14 cellular contexts compared by ENCODE assay signal in the genomic region with DNA sequence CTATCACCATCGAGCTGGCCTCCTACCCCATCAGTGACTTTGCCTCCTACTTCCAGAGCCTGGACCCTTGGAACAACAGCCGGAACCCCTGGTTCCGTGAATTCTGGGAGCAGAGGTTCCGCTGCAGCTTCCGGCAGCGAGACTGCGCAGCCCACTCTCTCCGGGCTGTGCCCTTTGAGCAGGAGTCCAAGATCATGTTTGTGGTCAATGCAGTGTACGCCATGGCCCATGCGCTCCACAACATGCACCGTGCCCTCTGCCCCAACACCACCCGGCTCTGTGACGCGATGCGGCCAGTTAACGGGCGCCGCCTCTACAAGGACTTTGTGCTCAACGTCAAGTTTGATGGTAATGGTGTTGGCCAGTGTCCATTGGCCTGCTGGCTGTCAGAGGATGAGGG. TPM values are rescaled to one million over a fixed set of nuclear protein-coding genes. Genes with fewer than 3 reads are reported as not detected.
"Had no signal": no experiment of that assay in that cellular context is flagged by ENCODE, and none has a peak within 500 bp of the region (broad histone marks: within the 10 kb centered on the region; RNA-seq: fewer than 3 reads in every experiment).

No MANE protein-coding gene starts in this region.

- H3K4me1 ChIP-seq: ascending aorta, heart right ventricle, lower lobe of right lung, tibial artery had no signal

- ATAC-seq: activated naive CD8-positive, alpha-beta T cell treated with anti-CD3 and anti-CD28 coated beads, Interleukin-2, amount 50 U/mL, for 24 hours; heart right ventricle; lower lobe of right lung; SK-N-SH treated with all-trans-retinoic acid at 6 μM for 48 hours had no signal

- H3K9me3 ChIP-seq: ascending aorta, heart right ventricle, lower lobe of right lung, tibial artery had no signal

- H3K4me3 Mint-ChIP-seq: activated CD4-positive, alpha-beta T cell treated with anti-CD3 and anti-CD28 coated beads, Interleukin-2, amount 10 ng/mL, durations not matched to agents 24 days and 14 days; activated naive CD8-positive, alpha-beta T cell treated with anti-CD3 and anti-CD28 coated beads, Interleukin-2, amount 50 U/mL, for 24 hours had no signal

- H3K27ac ChIP-seq: ascending aorta, heart right ventricle, lower lobe of right lung, tibial artery had no signal

- H3K4me3 ChIP-seq: ascending aorta, heart right ventricle, lower lobe of right lung, tibial artery had no signal

- H3K27ac Mint-ChIP-seq: activated CD4-positive, alpha-beta T cell treated with anti-CD3 and anti-CD28 coated beads, Interleukin-2, amount 10 ng/mL, durations not matched to agents 24 days and 14 days; activated naive CD8-positive, alpha-beta T cell treated with anti-CD3 and anti-CD28 coated beads, Interleukin-2, amount 50 U/mL, for 24 hours had no signal

- H3K36me3 ChIP-seq: ascending aorta, heart right ventricle, lower lobe of right lung, tibial artery had no signal

- H3K9me3 Mint-ChIP-seq: activated CD4-positive, alpha-beta T cell treated with anti-CD3 and anti-CD28 coated beads, Interleukin-2, amount 10 ng/mL, durations not matched to agents 24 days and 14 days; activated naive CD8-positive, alpha-beta T cell treated with anti-CD3 and anti-CD28 coated beads, Interleukin-2, amount 50 U/mL, for 24 hours had no signal

- DNase-seq: activated CD4-positive, alpha-beta T cell treated with anti-CD3 and anti-CD28 coated beads, Interleukin-2, amount 10 ng/mL, durations not matched to agents 24 days and 14 days; activated naive CD8-positive, alpha-beta T cell treated with anti-CD3 and anti-CD28 coated beads, Interleukin-2, amount 50 U/mL, for 24 hours; foreskin melanocyte; heart right ventricle; lower lobe of right lung; midbrain; retina; stimulated activated CD4-positive, alpha-beta T cell treated with anti-CD3 and anti-CD28 coated beads, Interleukin-4, amount 100 ng/mL, for 4 hours had no signal

- FAIRE-seq: endothelial cell of umbilical vein had no signal

RNA-seq across cellular contexts. Expression of a gene that starts 6.1 kb away (rescaled TPM):
- total RNA-seq: ascending aorta, kidney epithelial cell, skeletal muscle tissue had no signal
